In the genomic region with DNA sequence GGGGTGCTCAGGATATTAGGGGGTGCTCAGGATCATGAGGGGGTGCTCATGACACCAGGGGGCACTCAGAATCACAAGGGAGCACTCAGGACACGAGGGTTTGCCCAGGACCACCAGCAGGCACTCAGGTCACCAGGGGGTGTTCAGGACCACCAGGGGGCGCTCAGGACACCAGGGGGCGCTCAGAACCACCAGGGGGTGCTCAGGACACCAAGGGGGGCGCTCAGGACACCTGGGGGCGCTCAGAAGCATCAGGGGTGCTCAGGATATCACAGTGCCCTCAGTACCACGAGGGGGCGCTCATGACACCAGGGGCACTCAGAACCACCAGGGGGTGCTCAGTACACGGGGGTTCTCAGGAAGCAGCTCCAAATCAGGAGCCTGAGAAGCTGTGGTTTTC, we compare ENCODE assay signal across 7 cellular contexts.
DNase-seq lines count a peak whose midpoint lies in the region; ATAC-seq and TF ChIP-seq lines count a peak whose summit lies in the region.
"Not testable (repeated sequence)": the region's sequence is repeated elsewhere in the genome, so short reads cannot be mapped to it uniquely, and the experiment has no call there.

No MANE protein-coding gene starts in this region.

- H4K20me1 ChIP-seq in PC-9 (ENCODE audit: insufficient read depth): not testable (repeated sequence)

- not testable (repeated sequence) for H3K27me3 ChIP-seq in GM06990 (replicated peaks; ENCODE audit: control insufficient read depth, insufficient read depth, low read length); PC-9 (ENCODE audit: insufficient read depth, low read depth); WERI-Rb-1 (ENCODE audit: insufficient read depth, low read depth, severe bottlenecking)

- H3F3A ChIP-seq in PC-9 (ENCODE audit: insufficient read depth, low read depth): not testable (repeated sequence)

- peak in 1 of 2 donors; percentile 50 for ATAC-seq in activated T-cell treated with anti-CD3 and anti-CD28 coated beads, Interleukin-2, amount 50 U/mL, for 72 hours (replicated peaks in 1 of 2)
- not testable (repeated sequence) for ATAC-seq in effector memory CD8-positive, alpha-beta T cell (replicated peaks)

- H3K27ac ChIP-seq in PC-9, WERI-Rb-1: not testable (repeated sequence)

- H3K4me1 ChIP-seq in PC-9 (replicated peaks; ENCODE audit: insufficient read depth): not testable (repeated sequence)

- TF ChIP-seq CTCF in GM06990 (IDR thresholded peaks at IDR 0.05; ENCODE audit: insufficient read depth, low read length, poor library complexity, severe bottlenecking) (peak; percentile 48), LNCAP (IDR thresholded peaks at IDR 0.05) (peak; percentile 44), PC-9 (conservative IDR thresholded peaks at IDR 0.05) (peak; percentile 43; the same call in 1 of the 2 replicates), WERI-Rb-1 (IDR thresholded peaks at IDR 0.05; ENCODE audit: low read depth, low read length) (peak; percentile 37; the same call in 1 of the 2 replicates)

- not testable (repeated sequence) for H3K9me2 ChIP-seq in PC-9 (ENCODE audit: insufficient read depth)

- POLR2A ChIA-PET in PC-9 (lab: Charles Lee; ENCODE audit: unreplicated experiment): not testable (repeated sequence)

- H3K4me3 ChIP-seq in GM06990 (replicated peaks; ENCODE audit: low read depth, low read length); PC-9; WERI-Rb-1 (ENCODE audit: low read depth, low read length): not testable (repeated sequence)

- H2AFZ ChIP-seq in PC-9: not testable (repeated sequence)

- H3K4me3 Mint-ChIP-seq in activated T-cell treated with anti-CD3 and anti-CD28 coated beads, Interleukin-2, amount 50 U/mL, for 72 hours; effector memory CD8-positive, alpha-beta T cell: not testable (repeated sequence)

- H3K27me3 Mint-ChIP-seq in activated T-cell treated with anti-CD3 and anti-CD28 coated beads, Interleukin-2, amount 50 U/mL, for 72 hours (ENCODE audit: low read depth): not testable (repeated sequence)
- peaks cover 0 to 10% of the 10 kb centered on the region in 2 donors for H3K27me3 Mint-ChIP-seq in effector memory CD8-positive, alpha-beta T cell

- H3K79me2 ChIP-seq in PC-9 (ENCODE audit: low read depth): not testable (repeated sequence)

- not testable (repeated sequence) for H3K4me1 Mint-ChIP-seq in activated T-cell treated with anti-CD3 and anti-CD28 coated beads, Interleukin-2, amount 50 U/mL, for 72 hours (ENCODE audit: low read depth)
- H3K4me1 Mint-ChIP-seq in effector memory CD8-positive, alpha-beta T cell (ENCODE audit: low read depth in 2 of 2): peaks cover 8 to 11% of the 10 kb centered on the region in 2 donors

- DNase-seq in GM06990 (ENCODE audit: extremely low read depth, insufficient read length): peak; percentile 8
- not testable (repeated sequence) for DNase-seq in PC-9, WERI-Rb-1
- DNase-seq in activated T-cell treated with anti-CD3 and anti-CD28 coated beads, Interleukin-2, amount 50 U/mL, for 72 hours: peak; percentile 38 to 50
- peak; percentile 5 to 21 (median 7) for DNase-seq in effector memory CD8-positive, alpha-beta T cell
- peak; percentile 54 for DNase-seq in stimulated activated CD8-positive, alpha-beta memory T cell treated with anti-CD3 and anti-CD28 coated beads, Interleukin-4, amount 100 ng/mL, for 48 hours

- BruUV-seq in PC-9 (replicated peaks; lab: Mats Ljungman, UMichigan): not testable (repeated sequence)

- CTCF ChIA-PET in PC-9 (lab: Charles Lee): not testable (repeated sequence)

- H3K36me3 ChIP-seq in GM06990 (ENCODE audit: control insufficient read depth, insufficient read depth, low read length); PC-9 (ENCODE audit: low read depth); WERI-Rb-1: not testable (repeated sequence)

- not testable (repeated sequence) for H3K9me3 Mint-ChIP-seq in activated T-cell treated with anti-CD3 and anti-CD28 coated beads, Interleukin-2, amount 50 U/mL, for 72 hours; effector memory CD8-positive, alpha-beta T cell

- H3K36me3 Mint-ChIP-seq in activated T-cell treated with anti-CD3 and anti-CD28 coated beads, Interleukin-2, amount 50 U/mL, for 72 hours (ENCODE audit: insufficient read depth in 2 of 2): not testable (repeated sequence)
- peaks cover 11% of the 10 kb centered on the region for H3K36me3 Mint-ChIP-seq in effector memory CD8-positive, alpha-beta T cell (ENCODE audit: insufficient read depth)

- intact Hi-C loops in PC-9 (cut with micrococcal nuclease; ENCODE audit: unreplicated experiment): not testable (repeated sequence)

- not testable (repeated sequence) for H3K27ac Mint-ChIP-seq in activated T-cell treated with anti-CD3 and anti-CD28 coated beads, Interleukin-2, amount 50 U/mL, for 72 hours; effector memory CD8-positive, alpha-beta T cell

- H3K9me3 ChIP-seq in PC-9 (ENCODE audit: insufficient read depth, low read depth); WERI-Rb-1 (ENCODE audit: severe bottlenecking): not testable (repeated sequence)

- not testable (repeated sequence) for H3K4me2 ChIP-seq in PC-9
